19 cellular contexts compared by ENCODE assay signal in the genomic region with DNA sequence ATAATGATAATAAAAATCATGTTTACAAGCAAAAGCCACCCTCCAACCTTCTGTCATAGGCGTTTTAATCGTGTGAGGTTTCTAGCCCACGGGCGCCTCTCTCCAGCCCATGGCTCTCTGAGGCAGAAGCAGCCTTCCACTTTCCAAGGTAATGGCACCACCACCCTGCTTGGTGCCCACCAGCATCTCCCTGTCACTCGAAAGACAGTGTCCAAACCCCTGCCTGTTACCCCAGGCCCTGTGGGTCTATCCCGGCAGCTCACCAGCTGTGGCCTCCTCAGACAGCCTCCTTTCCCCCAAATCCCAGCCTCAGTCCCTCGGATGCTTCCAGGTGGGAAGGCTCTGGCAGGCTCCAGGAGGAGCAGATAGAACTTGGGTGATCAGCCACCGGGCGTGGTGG.
DNase-seq lines count a peak whose midpoint lies in the region; ATAC-seq, FAIRE-seq and TF ChIP-seq lines count a peak whose summit lies in the region.
"Had no signal": no experiment of that assay in that cellular context is flagged by ENCODE, and none has a peak within 500 bp of the region (broad histone marks: within the 10 kb centered on the region; RNA-seq: fewer than 3 reads in every experiment).

No MANE protein-coding gene starts in this region.

- TF ChIP-seq CTCF in heart left ventricle (IDR thresholded peaks at IDR 0.05) (no peak), kidney (IDR thresholded peaks at IDR 0.05; ENCODE audit: borderline replicate concordance, extremely low read depth, insufficient read depth) (no peak)

- no peaks in the 10 kb centered on the region for H3K79me1 ChIP-seq in trophoblast cell (ENCODE audit: low read length)

- no peak overlapping the region for H3K4me2 ChIP-seq in trophoblast cell (ENCODE audit: low read length)
- H3K4me2 ChIP-seq: BLaER1 treated with 17β-estradiol and CSF1 and Interleukin-3, amounts not matched to agents 10 nM and 100 nM had no signal

- no peak for FAIRE-seq in kidney (lab: Jason Lieb, UNC)
- no peak for FAIRE-seq in urothelium cell line (lab: Jason Lieb, UNC)
- FAIRE-seq: D721Med, G401.6, GM12892, GM18507, HTR-8/SVneo had no signal

- H3K36me3 ChIP-seq in heart left ventricle (no peaks in the 10 kb centered on the region), kidney (ENCODE audit: control insufficient read depth in 1 of 2, insufficient read depth in 2 of 2, low read length in 2 of 2) (no peaks in the 10 kb centered on the region), trophoblast cell (ENCODE audit: control insufficient read depth in 1 of 2, insufficient read depth in 2 of 2, low read length in 2 of 2) (no peaks in the 10 kb centered on the region)
- H3K36me3 ChIP-seq: BLaER1 treated with 17β-estradiol and CSF1 and Interleukin-3, amounts not matched to agents 10 nM and 100 nM had no signal

- H3K9ac ChIP-seq in kidney (ENCODE audit: low read length in 2 of 2) (no peak overlapping the region), trophoblast cell (ENCODE audit: low read length) (no peak overlapping the region)
- H3K9ac ChIP-seq: BLaER1 treated with 17β-estradiol and CSF1 and Interleukin-3, amounts not matched to agents 10 nM and 100 nM had no signal

- H2AK5ac ChIP-seq in trophoblast cell (ENCODE audit: low read length): no peak overlapping the region

- no peak overlapping the region for H4K91ac ChIP-seq in trophoblast cell (ENCODE audit: low read depth, low read length)

- no peak overlapping the region for H2BK5ac ChIP-seq in trophoblast cell (ENCODE audit: low read depth, low read length, poor library complexity)

- H3K4me1 ChIP-seq in heart left ventricle (peaks cover 0 to 11% (median 5%) of the 10 kb centered on the region in 12 donors), kidney (ENCODE audit: control insufficient read depth in 1 of 2, insufficient read depth in 1 of 2, low read depth in 1 of 2, low read length in 2 of 2) (peaks cover 4 to 5% of the 10 kb centered on the region in 2 donors), trophoblast cell (ENCODE audit: control insufficient read depth in 1 of 2, insufficient read depth in 2 of 2, low read length in 2 of 2) (peaks cover 0 to 4% of the 10 kb centered on the region in 2 experiments)
- H3K4me1 ChIP-seq: Caco-2 had no signal

- no peaks in the 10 kb centered on the region for H3K79me2 ChIP-seq in trophoblast cell (ENCODE audit: control insufficient read depth, insufficient read depth, low read length, poor library complexity)

- H3K23ac ChIP-seq in trophoblast cell (ENCODE audit: low read length): no peak overlapping the region

- H2BK120ac ChIP-seq in trophoblast cell (ENCODE audit: insufficient read depth, low read length, poor library complexity): no peak overlapping the region

- peak; percentile 46 for DNase-seq in cardiac septum (ENCODE audit: low spot score)
- DNase-seq in heart left ventricle: no peak
- peak; percentile 48 for DNase-seq in kidney
- DNase-seq in trophoblast cell: no peak
- no peak for DNase-seq in urothelium cell line (ENCODE audit: low spot score)
- no peak for DNase-seq in NAMALWA (ENCODE audit: low spot score)
- DNase-seq: Caco-2; CD4-positive, CD25-positive, alpha-beta regulatory T cell; CD8-positive, alpha-beta memory T cell; GOT3; H9; IMR-90 had no signal

- H3K27ac ChIP-seq in heart left ventricle (no peak overlapping the region), kidney (ENCODE audit: low read depth in 2 of 2, low read length in 2 of 2) (no peak overlapping the region), trophoblast cell (ENCODE audit: low read depth, low read length) (no peak overlapping the region)
- H3K27ac ChIP-seq: BLaER1 treated with 17β-estradiol and CSF1 and Interleukin-3, amounts not matched to agents 10 nM and 100 nM had no signal

- H3K18ac ChIP-seq in trophoblast cell (ENCODE audit: low read length): no peak overlapping the region

- no peak overlapping the region for H4K8ac ChIP-seq in trophoblast cell (ENCODE audit: low read depth, low read length)

- H3K4ac ChIP-seq in trophoblast cell (ENCODE audit: low read depth, low read length): no peak overlapping the region

- H3K4me3 ChIP-seq in heart left ventricle (no peak overlapping the region), kidney (ENCODE audit: low read length in 2 of 2) (no peak overlapping the region), trophoblast cell (ENCODE audit: low read depth, low read length) (peak overlapping the region; percentile 4)
- H3K4me3 ChIP-seq: BLaER1 treated with 17β-estradiol and CSF1 and Interleukin-3, amounts not matched to agents 10 nM and 100 nM had no signal

- no peaks in the 10 kb centered on the region for H3K9me3 ChIP-seq in heart left ventricle
- H3K9me3 ChIP-seq in kidney (ENCODE audit: control insufficient read depth in 1 of 2, low read length in 2 of 2): no peaks in the 10 kb centered on the region
- H3K9me3 ChIP-seq in trophoblast cell (ENCODE audit: insufficient read depth, low read depth, low read length): peaks cover 4% of the 10 kb centered on the region
- H3K9me3 ChIP-seq: BLaER1 treated with 17β-estradiol and CSF1 and Interleukin-3, amounts not matched to agents 10 nM and 100 nM; Caco-2 had no signal

- H2BK12ac ChIP-seq in trophoblast cell (ENCODE audit: low read length): no peak overlapping the region

- H3K27me3 ChIP-seq in heart left ventricle (peaks cover 13 to 41% (median 22%) of the 10 kb centered on the region in 9 donors), trophoblast cell (ENCODE audit: insufficient read depth, low read length) (peaks cover 12% of the 10 kb centered on the region)

- 79 to 85% (median 83%) methylated on average over 8 to 9 of the region's 9 CpGs for WGBS in heart left ventricle, 4 donors
- no CpG with 5 or more reads among the region's 9 CpGs for WGBS in trophoblast cell (ENCODE audit: extremely low coverage, insufficient coverage, insufficient read length)

- TF ChIP-seq POLR2A in heart left ventricle (IDR thresholded peaks at IDR 0.05): no peak

- no peak overlapping the region for H4K12ac ChIP-seq in trophoblast cell (ENCODE audit: low read depth, low read length)

- ATAC-seq in heart left ventricle (no peak), GM21526 (IDR thresholded peaks at IDR 0.05; ENCODE audit: low FRiP score, unreplicated experiment) (no peak)

- H2AFZ ChIP-seq in trophoblast cell (ENCODE audit: insufficient read depth, low read length, poor library complexity): no peak overlapping the region

- H3K14ac ChIP-seq in trophoblast cell (ENCODE audit: low read length): no peak overlapping the region

- intact Hi-C loops in cardiac septum (cut with DNase I): loop anchor here (5.0 to 10.0 kb wide), 3 partner anchors 263 to 725 kb away; a partner anchor contains a TSS
- intact Hi-C loops in heart left ventricle (cut with DNase I): loop anchor here in 9 of 10 donors (5.0 to 10.0 kb wide), 10 partner anchors 163 to 725 kb away; a partner anchor contains a TSS
- intact Hi-C loops in kidney (cut with DNase I): no loop called here

Comparison
In these comparisons a context has a peak if more than half of its experiments do, and no peak if none do; other contexts are left out.
1. DNase-seq: peak in cardiac septum (single experiment) and kidney (single experiment); none in heart left ventricle (0 of 5), trophoblast cell (0 of 2), urothelium cell line (single experiment) and NAMALWA (single experiment).